In genomic region chr2:42147641-42148274, GRCh38 we compare ENCODE assay signal across 13 cellular contexts. TPM values are rescaled to one million over a fixed set of nuclear protein-coding genes. Genes with fewer than 3 reads are reported as not detected.
DNase-seq lines count a peak whose midpoint lies in the region; ATAC-seq and TF ChIP-seq lines count a peak whose summit lies in the region.
"Had no signal": no experiment of that assay in that cellular context is flagged by ENCODE, and none has a peak within 500 bp of the region (broad histone marks: within the 10 kb centered on the region; RNA-seq: fewer than 3 reads in every experiment).

No MANE protein-coding gene starts in this region.

- H3K27me3 ChIP-seq in lung (ENCODE audit: control insufficient read depth, insufficient read depth) = no peaks in the 10 kb centered on the region
- H3K27me3 ChIP-seq: colonic mucosa, ovary had no signal

- peak overlapping the region in 1 of 2 donors; percentile 52 for H3K27ac ChIP-seq in lung (ENCODE audit: low read depth in 1 of 2, low read length in 1 of 2)
- H3K27ac ChIP-seq: colonic mucosa, KMS-11 had no signal

- H3K27me3 Mint-ChIP-seq in T-helper 2 cell treated with Interferon-gamma antibody and Interleukin-4, amounts not matched to agents 5 μg/mL and 100 μg/mL, for 36 hours (ENCODE audit: low read depth) = peaks cover 2% of the 10 kb centered on the region
- H3K27me3 Mint-ChIP-seq in activated CD4-positive, alpha-beta T cell treated with anti-CD3 and anti-CD28 coated beads for 36 hours = no peaks in the 10 kb centered on the region
- H3K27me3 Mint-ChIP-seq: B cell had no signal

- no peaks in the 10 kb centered on the region for H3K36me3 ChIP-seq in lung (ENCODE audit: control insufficient read depth in 2 of 2, insufficient read depth in 2 of 2, low read length in 2 of 2)
- H3K36me3 ChIP-seq: colonic mucosa, ovary had no signal

- H3K4me3 Mint-ChIP-seq in T-helper 2 cell treated with Interferon-gamma antibody and Interleukin-4, amounts not matched to agents 5 μg/mL and 100 μg/mL, for 36 hours = no peak overlapping the region
- H3K4me3 Mint-ChIP-seq in activated CD4-positive, alpha-beta T cell treated with anti-CD3 and anti-CD28 coated beads for 36 hours = no peak overlapping the region
- H3K4me3 Mint-ChIP-seq: B cell had no signal

- CTCF ChIA-PET in activated CD4-positive, alpha-beta T cell treated with anti-CD3 and anti-CD28 coated beads for 36 hours (lab: Charles Lee) = interaction anchor here (0.6 to 1.6 kb wide), 3 partner anchors 11 to 407 kb away, joined by 3 to 4 read pairs (median 3); no protein-coding TSS in a partner anchor

- H3K36me3 Mint-ChIP-seq in T-helper 2 cell treated with Interferon-gamma antibody and Interleukin-4, amounts not matched to agents 5 μg/mL and 100 μg/mL, for 36 hours (ENCODE audit: low read depth) = no peaks in the 10 kb centered on the region
- H3K36me3 Mint-ChIP-seq in activated CD4-positive, alpha-beta T cell treated with anti-CD3 and anti-CD28 coated beads for 36 hours (ENCODE audit: low read depth) = no peaks in the 10 kb centered on the region

- peaks cover 0 to 1% of the 10 kb centered on the region in 2 donors for H3K9me3 ChIP-seq in lung (ENCODE audit: control insufficient read depth in 2 of 2, insufficient read depth in 1 of 2, low read length in 1 of 2)
- H3K9me3 ChIP-seq: colonic mucosa, ovary had no signal

- POLR2A ChIA-PET in activated CD4-positive, alpha-beta T cell treated with anti-CD3 and anti-CD28 coated beads for 36 hours (lab: Charles Lee) = no interaction called here

- H3K4me1 ChIP-seq in lung (ENCODE audit: control insufficient read depth in 2 of 2, insufficient read depth in 2 of 2, low read length in 2 of 2) = peaks cover 3% of the 10 kb centered on the region in 2 donors
- H3K4me1 ChIP-seq: colonic mucosa had no signal

- H3K27ac Mint-ChIP-seq in T-helper 2 cell treated with Interferon-gamma antibody and Interleukin-4, amounts not matched to agents 5 μg/mL and 100 μg/mL, for 36 hours = peak overlapping the region; percentile 11
- no peak overlapping the region for H3K27ac Mint-ChIP-seq in activated CD4-positive, alpha-beta T cell treated with anti-CD3 and anti-CD28 coated beads for 36 hours
- H3K27ac Mint-ChIP-seq: B cell had no signal

- intact Hi-C loops in activated CD4-positive, alpha-beta T cell treated with anti-CD3 and anti-CD28 coated beads for 36 hours (cut with DNase I, micrococcal nuclease) = no loop called here

- ATAC-seq in lung (ENCODE audit: insufficient read depth, low FRiP score) (peak; percentile 10), HG02798 (IDR thresholded peaks at IDR 0.05; ENCODE audit: poor library complexity, unreplicated experiment) (no peak)
- ATAC-seq in activated CD4-positive, alpha-beta T cell treated with anti-CD3 and anti-CD28 coated beads for 36 hours = no peak

- 62 to 80% methylated on average over 5 of the region's 5 CpGs for WGBS in lung, 2 donors

- TF ChIP-seq CTCF in lung (IDR thresholded peaks at IDR 0.05; ENCODE audit: control extremely low read depth, extremely low read depth) = no peak

- H3K9me3 Mint-ChIP-seq in T-helper 2 cell treated with Interferon-gamma antibody and Interleukin-4, amounts not matched to agents 5 μg/mL and 100 μg/mL, for 36 hours = peaks cover 5% of the 10 kb centered on the region
- peaks cover 4% of the 10 kb centered on the region for H3K9me3 Mint-ChIP-seq in activated CD4-positive, alpha-beta T cell treated with anti-CD3 and anti-CD28 coated beads for 36 hours (ENCODE audit: low read depth)

- H3K4me1 Mint-ChIP-seq in T-helper 2 cell treated with Interferon-gamma antibody and Interleukin-4, amounts not matched to agents 5 μg/mL and 100 μg/mL, for 36 hours (ENCODE audit: low read depth) = peaks cover 11% of the 10 kb centered on the region
- peaks cover 15% of the 10 kb centered on the region for H3K4me1 Mint-ChIP-seq in activated CD4-positive, alpha-beta T cell treated with anti-CD3 and anti-CD28 coated beads for 36 hours

- DNase-seq in T-helper 2 cell treated with Interferon-gamma antibody and Interleukin-4, amounts not matched to agents 5 μg/mL and 100 μg/mL, for 36 hours (ENCODE audit: low spot score) = no peak
- DNase-seq in T-helper 2 cell (no peak), dedifferentiated amniotic fluid mesenchymal stem cell (ENCODE audit: extremely low spot score) (peak; percentile 91), lung (ENCODE audit: low spot score) (no peak), superior temporal gyrus (ENCODE audit: extremely low spot score) (no peak), GOT3 (lab: John Stamatoyannopoulos, UW) (no peak)
- DNase-seq in activated CD4-positive, alpha-beta T cell treated with anti-CD3 and anti-CD28 coated beads for 36 hours = no peak
- DNase-seq: colonic mucosa, NCI-H82 had no signal

- H3K4me3 ChIP-seq in lung = no peak overlapping the region
- H3K4me3 ChIP-seq: colonic mucosa, ovary had no signal

RNA-seq across cellular contexts. Expression of gene EML4, which starts 21.4 kb away (rescaled TPM):
- total RNA-seq in lung = 10 to 100 TPM; 82.7 to 85.8 TPM
- polyA plus RNA-seq in lung = 10 to 100 TPM; 22.6 to 26.1 TPM
- 10 to 100 TPM; 72.1 to 74.1 TPM for total RNA-seq in activated CD4-positive, alpha-beta T cell treated with anti-CD3 and anti-CD28 coated beads for 36 hours
